Comparison of ENCODE assay signal across 24 cellular contexts in genomic region chr2:115848192-115848591, GRCh38.
"Had no signal": no experiment of that assay in that cellular context is flagged by ENCODE, and none has a peak within 500 bp of the region (broad histone marks: within the 10 kb centered on the region; RNA-seq: fewer than 3 reads in every experiment).

No MANE protein-coding gene starts in this region.

- H3K27me3 Mint-ChIP-seq: dendritic cell treated with granulocyte-macrophage colony-stimulating factor and Interleukin-4, amounts not matched to agents 40 ng/mL and 50 ng/mL, for 4 days; effector memory CD8-positive, alpha-beta T cell had no signal

- H3K9me3 Mint-ChIP-seq: endodermal cell had no signal

- H3K4me1 ChIP-seq: colonic mucosa, esophagus muscularis mucosa, esophagus squamous epithelium, foreskin keratinocyte, gastrocnemius medialis, gastroesophageal sphincter, heart left ventricle, heart right ventricle had no signal

- H3K4me3 Mint-ChIP-seq: dendritic cell treated with granulocyte-macrophage colony-stimulating factor and Interleukin-4, amounts not matched to agents 40 ng/mL and 50 ng/mL, for 4 days; effector memory CD8-positive, alpha-beta T cell; endodermal cell had no signal

- H3K27ac Mint-ChIP-seq: dendritic cell treated with granulocyte-macrophage colony-stimulating factor and Interleukin-4, amounts not matched to agents 40 ng/mL and 50 ng/mL, for 4 days; effector memory CD8-positive, alpha-beta T cell; endodermal cell had no signal

- H3K27me3 ChIP-seq: colonic mucosa, dorsolateral prefrontal cortex, esophagus muscularis mucosa, esophagus squamous epithelium, foreskin keratinocyte, gastrocnemius medialis, gastroesophageal sphincter, heart left ventricle, heart right ventricle had no signal

- H3K4me3 ChIP-seq: colonic mucosa, coronary artery, dorsolateral prefrontal cortex, esophagus muscularis mucosa, esophagus squamous epithelium, gastrocnemius medialis, gastroesophageal sphincter, heart left ventricle, heart right ventricle had no signal

- H3K9me3 ChIP-seq: colonic mucosa, gastrocnemius medialis, gastroesophageal sphincter had no signal

- DNase-seq: colonic mucosa; cortex of kidney; dermis blood vessel endothelial cell; dorsolateral prefrontal cortex; effector CD4-positive, alpha-beta T cell; effector CD8-positive, alpha-beta T cell; effector memory CD4-positive, alpha-beta T cell; effector memory CD8-positive, alpha-beta T cell; endodermal cell; erythroblast; esophagus squamous epithelium; foreskin fibroblast; foreskin keratinocyte; foreskin melanocyte; gastrocnemius medialis; glutamatergic neuron; head of caudate nucleus; heart left ventricle; heart right ventricle had no signal

- H3K36me3 ChIP-seq: colonic mucosa, esophagus muscularis mucosa, esophagus squamous epithelium, gastrocnemius medialis, gastroesophageal sphincter, heart left ventricle, heart right ventricle had no signal

- H3K27ac ChIP-seq: colonic mucosa, coronary artery, epithelial cell of prostate, esophagus muscularis mucosa, esophagus squamous epithelium, foreskin keratinocyte, gastrocnemius medialis, gastroesophageal sphincter, heart left ventricle, heart right ventricle had no signal

- H3K4me1 Mint-ChIP-seq: endodermal cell had no signal
